In the genomic region with DNA sequence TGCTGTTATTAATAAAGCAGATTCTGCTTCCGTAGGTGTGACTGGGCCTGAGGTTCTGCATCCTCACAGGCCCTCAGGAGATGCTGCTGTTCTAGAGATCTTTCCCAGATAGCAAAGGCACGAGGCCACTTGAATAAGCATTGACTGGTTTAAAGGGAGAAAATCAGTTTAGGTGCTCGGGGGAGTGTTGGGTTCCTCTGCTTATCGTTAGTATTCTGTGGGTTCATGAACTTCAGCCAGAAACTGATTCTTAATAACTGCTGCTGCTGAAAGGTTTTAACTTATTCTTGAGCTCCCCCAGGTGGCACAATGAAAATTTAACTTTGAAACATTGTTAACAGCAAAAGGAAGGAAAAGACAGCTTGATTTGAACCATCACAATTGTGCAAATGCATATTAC, we compare ENCODE assay signal across 8 cellular contexts. TPM values are rescaled to one million over a fixed set of nuclear protein-coding genes. Genes with fewer than 3 reads are reported as not detected.
DNase-seq lines count a peak whose midpoint lies in the region; ATAC-seq and TF ChIP-seq lines count a peak whose summit lies in the region.

No MANE protein-coding gene starts in this region.

- no peaks in the 10 kb centered on the region for H3K9me3 ChIP-seq in breast epithelium

- POLR2A ChIA-PET in MCF 10A (lab: Yijun Ruan, JAX), result interaction anchor here (0.6 to 1.3 kb wide), 6 partner anchors 11 to 501 kb away, joined by 3 to 4 read pairs (median 3); no protein-coding TSS in a partner anchor

- CTCF ChIA-PET in MCF 10A (lab: Yijun Ruan, JAX), result interaction anchor here (0.6 to 3.4 kb wide), 9 partner anchors 9 to 313 kb away, joined by 3 to 12 read pairs (median 3); no protein-coding TSS in a partner anchor

- H3K27ac ChIP-seq in breast epithelium (no peak overlapping the region), dorsolateral prefrontal cortex (no peak overlapping the region)

- H3K36me3 ChIP-seq in breast epithelium, result no peaks in the 10 kb centered on the region

- H3K36me3 Mint-ChIP-seq in MCF 10A (ENCODE audit: insufficient read depth, unreplicated experiment), result peaks cover 93% of the 10 kb centered on the region
- H3K36me3 Mint-ChIP-seq in stimulated activated naive B cell treated with anti-CD40 and anti-IgM and Interleukin-4, amounts not matched to agents 10 μg/mL and 1 μg/mL and 100 μg/mL, for 72 hours, result peaks cover 2 to 3% of the 10 kb centered on the region in 2 donors

- BruUV-seq in MCF 10A (replicated peaks; lab: Mats Ljungman, UMichigan), result no TSS peak

- H3K4me3 ChIP-seq in breast epithelium, result no peak overlapping the region
- H3K4me3 ChIP-seq in dorsolateral prefrontal cortex, result no peak overlapping the region

- H3K9me3 Mint-ChIP-seq in MCF 10A (ENCODE audit: unreplicated experiment), result no peaks in the 10 kb centered on the region
- H3K9me3 Mint-ChIP-seq in stimulated activated naive B cell treated with anti-CD40 and anti-IgM and Interleukin-4, amounts not matched to agents 10 μg/mL and 1 μg/mL and 100 μg/mL, for 72 hours, result no peaks in the 10 kb centered on the region

- no peak for TF ChIP-seq POLR2A in breast epithelium (IDR thresholded peaks at IDR 0.05)

- H3K4me3 Mint-ChIP-seq in MCF 10A (ENCODE audit: unreplicated experiment), result no peak overlapping the region
- no peak overlapping the region for H3K4me3 Mint-ChIP-seq in stimulated activated naive B cell treated with anti-CD40 and anti-IgM and Interleukin-4, amounts not matched to agents 10 μg/mL and 1 μg/mL and 100 μg/mL, for 72 hours

- TF ChIP-seq CTCF in MCF 10A (IDR thresholded peaks at IDR 0.05; ENCODE audit: unreplicated experiment), result no peak
- no peak for TF ChIP-seq CTCF in breast epithelium (IDR thresholded peaks at IDR 0.05)
- TF ChIP-seq CTCF in dorsolateral prefrontal cortex (IDR thresholded peaks at IDR 0.05 in 54 of 56, conservative IDR thresholded peaks at IDR 0.05 in 2 of 56; ENCODE audit: low read depth in 1 of 56, partially characterized antibody in 56 of 56), result peak in 38 of 56 donors; percentile 12 to 60 (median 30)

- H3K27ac Mint-ChIP-seq in MCF 10A (ENCODE audit: low read depth, unreplicated experiment), result peak overlapping the region; percentile 3
- peak overlapping the region; percentile 22 for H3K27ac Mint-ChIP-seq in stimulated activated naive B cell treated with anti-CD40 and anti-IgM and Interleukin-4, amounts not matched to agents 10 μg/mL and 1 μg/mL and 100 μg/mL, for 72 hours

- ATAC-seq in stimulated activated naive B cell treated with anti-CD40 and anti-IgM and Interleukin-4, amounts not matched to agents 10 μg/mL and 1 μg/mL and 100 μg/mL, for 72 hours (replicated peaks), result no peak
- ATAC-seq in stimulated activated naive CD8-positive, alpha-beta T cell treated with anti-CD3 and anti-CD28 coated beads, Interleukin-15, Interleukin-2, amounts not matched to agents 100 U/mL and 50 U/mL, for 24 hours, result no peak
- no peak for ATAC-seq in HG03378 (IDR thresholded peaks at IDR 0.05; ENCODE audit: unreplicated experiment)

- DNase-seq in MCF 10A (ENCODE audit: unreplicated experiment), result no peak
- DNase-seq in breast epithelium (ENCODE audit: low spot score in 2 of 2), result no peak
- DNase-seq in NCI-H2227 treated with DMSO at 0.1 percent for 48 hours (lab: John Stamatoyannopoulos, UW), result peak; percentile 59
- DNase-seq in dorsolateral prefrontal cortex, result no peak
- no peak for DNase-seq in stimulated activated naive B cell treated with anti-CD40 and anti-IgM and Interleukin-4, amounts not matched to agents 10 μg/mL and 1 μg/mL and 100 μg/mL, for 72 hours
- no peak for DNase-seq in stimulated activated CD4-positive, alpha-beta T cell treated with anti-CD3 and anti-CD28 coated beads, Interleukin-4, amount 100 ng/mL, for 24 hours
- DNase-seq in stimulated activated naive CD8-positive, alpha-beta T cell treated with anti-CD3 and anti-CD28 coated beads, Interleukin-15, Interleukin-2, amounts not matched to agents 100 U/mL and 50 U/mL, for 24 hours, result no peak

- no peaks in the 10 kb centered on the region for H3K27me3 ChIP-seq in breast epithelium
- H3K27me3 ChIP-seq in dorsolateral prefrontal cortex, result no peaks in the 10 kb centered on the region

- H3K4me1 ChIP-seq in breast epithelium, result no peaks in the 10 kb centered on the region

- intact Hi-C loops in MCF 10A (cut with micrococcal nuclease) (no loop called here), breast epithelium (cut with DNase I; ENCODE audit: low total_unique reads) (no loop called here), dorsolateral prefrontal cortex (cut with DNase I) (no loop called here)

- no peaks in the 10 kb centered on the region for H3K27me3 Mint-ChIP-seq in MCF 10A (ENCODE audit: insufficient read depth, unreplicated experiment)
- H3K27me3 Mint-ChIP-seq in stimulated activated naive B cell treated with anti-CD40 and anti-IgM and Interleukin-4, amounts not matched to agents 10 μg/mL and 1 μg/mL and 100 μg/mL, for 72 hours, result no peaks in the 10 kb centered on the region

- peaks cover 13% of the 10 kb centered on the region for H3K4me1 Mint-ChIP-seq in MCF 10A (ENCODE audit: insufficient read depth, unreplicated experiment)
- peaks cover 7 to 18% of the 10 kb centered on the region in 2 donors for H3K4me1 Mint-ChIP-seq in stimulated activated naive B cell treated with anti-CD40 and anti-IgM and Interleukin-4, amounts not matched to agents 10 μg/mL and 1 μg/mL and 100 μg/mL, for 72 hours

RNA-seq across cellular contexts. Expression of gene ITGA6, which starts 56.9 kb away (rescaled TPM):
- total RNA-seq in MCF 10A (2022), result 315 and 323 TPM in 2 replicates
- total RNA-seq in breast epithelium, result 10 to 100 TPM; 45.9 to 99.5 (median 93.1) TPM
- 10 to 100 TPM; 15.5 to 84.3 (median 30.7) TPM for total RNA-seq in dorsolateral prefrontal cortex

Comparison
In these comparisons a context has a peak if more than half of its experiments do, and no peak if none do; other contexts are left out.
1. CTCF ChIP-seq: peak in dorsolateral prefrontal cortex (38 of 56); none in MCF 10A (single experiment) and breast epithelium (0 of 3).